25 cellular contexts compared by ENCODE assay signal in genomic region chr5:65640240-65640639, GRCh38.
"Had no signal": no experiment of that assay in that cellular context is flagged by ENCODE, and none has a peak within 500 bp of the region (broad histone marks: within the 10 kb centered on the region; RNA-seq: fewer than 3 reads in every experiment).

No MANE protein-coding gene starts in this region.

- H3K79me2 ChIP-seq: parathyroid adenoma had no signal

- H3K4me2 ChIP-seq: neural progenitor cell had no signal

- H2AFZ ChIP-seq: neural progenitor cell, parathyroid adenoma had no signal

- H3K27ac ChIP-seq: neural progenitor cell, ovary, parathyroid adenoma, psoas muscle, right lobe of liver, sigmoid colon, stomach, thoracic aorta, thyroid gland, tibial nerve, upper lobe of left lung had no signal

- FAIRE-seq: small intestine, urothelium cell line had no signal

- H3K4me3 ChIP-seq: neural progenitor cell, ovary, psoas muscle, right lobe of liver, sigmoid colon, stomach, thoracic aorta, thyroid gland, tibial nerve, upper lobe of left lung had no signal

- ATAC-seq: natural killer cell; psoas muscle; right cardiac atrium; right lobe of liver; stimulated activated effector memory CD8-positive, alpha-beta T cell treated with anti-CD3 and anti-CD28 coated beads, Interleukin-12 subunit alpha, Interleukin-12 subunit beta, amount 100 ng/mL, for 72 hours; stimulated activated naive B cell treated with anti-CD40 and anti-IgM and Interleukin-4, amounts not matched to agents 10 μg/mL and 1 μg/mL and 100 μg/mL, for 72 hours had no signal

- DNase-seq: natural killer cell; occipital lobe; ovary; posterior cingulate gyrus; psoas muscle; right cardiac atrium; right lobe of liver; sigmoid colon; small intestine; stimulated activated CD4-positive, alpha-beta T cell treated with anti-CD3 and anti-CD28 coated beads, Interleukin-15, amount 100 ng/mL, for 24 hours; stimulated activated CD4-positive, alpha-beta T cell treated with anti-CD3 and anti-CD28 coated beads, Interleukin-2, amount 100 ng/mL, for 24 hours; stimulated activated CD4-positive, alpha-beta T cell treated with anti-CD3 and anti-CD28 coated beads, Interleukin-2, amount 100 ng/mL, for 48 hours; stimulated activated CD4-positive, alpha-beta T cell treated with anti-CD3 and anti-CD28 coated beads, Interleukin-4, amount 100 ng/mL, for 24 hours; stimulated activated naive B cell treated with anti-CD40 and anti-IgM and Interleukin-4, amounts not matched to agents 10 μg/mL and 1 μg/mL and 100 μg/mL, for 72 hours; stimulated activated naive CD4-positive, alpha-beta T cell treated with Interleukin-2 at 50 U/mL for 16 hours; stomach; thyroid gland; trophoblast cell; upper lobe of left lung had no signal

- H3K9ac ChIP-seq: neural progenitor cell, parathyroid adenoma had no signal

- H3K27me3 ChIP-seq: neural progenitor cell, ovary, right lobe of liver, sigmoid colon, stomach, thyroid gland, tibial nerve, upper lobe of left lung had no signal

- H3K4me1 ChIP-seq: neural progenitor cell, parathyroid adenoma, psoas muscle, right lobe of liver, sigmoid colon, stomach, thyroid gland, tibial nerve, upper lobe of left lung had no signal

- H3K9me3 ChIP-seq: ovary, psoas muscle, right lobe of liver, sigmoid colon, stomach, thoracic aorta, thyroid gland, tibial nerve, upper lobe of left lung had no signal

- H3K36me3 ChIP-seq: ovary had no signal
